ENCODE assay signal across 17 cellular contexts in genomic region chr11:134625151-134625550, GRCh38.
DNase-seq lines count a peak whose midpoint lies in the region; ATAC-seq and TF ChIP-seq lines count a peak whose summit lies in the region.
"Had no signal": no experiment of that assay in that cellular context is flagged by ENCODE, and none has a peak within 500 bp of the region (broad histone marks: within the 10 kb centered on the region; RNA-seq: fewer than 3 reads in every experiment).

No MANE protein-coding gene starts in this region.

- H3K27ac ChIP-seq in coronary artery, result no peak overlapping the region
- H3K27ac ChIP-seq: 22Rv1; A549; BLaER1 treated with 17β-estradiol and CSF1 and Interleukin-3, amounts not matched to agents 10 nM and 100 nM; C4-2B had no signal

- TF ChIP-seq CTCF in coronary artery (IDR thresholded peaks at IDR 0.05), result no peak

- no peak for ATAC-seq in HG03432 (IDR thresholded peaks at IDR 0.05; ENCODE audit: unreplicated experiment)
- ATAC-seq: A549; CD8-positive, alpha-beta T cell had no signal

- no peak overlapping the region for H3K4me3 ChIP-seq in coronary artery
- H3K4me3 ChIP-seq: A549; BLaER1 treated with 17β-estradiol and CSF1 and Interleukin-3, amounts not matched to agents 10 nM and 100 nM had no signal

- peak; percentile 2 for DNase-seq in activated effector memory CD4-positive, alpha-beta T cell treated with anti-CD3 and anti-CD28 coated beads, Interleukin-2, amount 50 U/mL, for 16 hours
- DNase-seq in activated effector memory CD4-positive, alpha-beta T cell treated with Interleukin-2 at 50 U/mL for 16 hours, result no peak
- DNase-seq in coronary artery (ENCODE audit: low spot score), result peak; percentile 7
- peak; percentile 60 for DNase-seq in mesenteric fat pad (ENCODE audit: low spot score)
- no peak for DNase-seq in NCI-H1436 treated with DMSO at 0.1 percent for 48 hours (lab: John Stamatoyannopoulos, UW)
- DNase-seq: AML-193; Caco-2; Calu3; CD4-positive, alpha-beta T cell; DMS79 treated with DMSO at 0.1 percent for 48 hours; GF-D8 had no signal

Comparison
In these comparisons a context has a peak if more than half of its experiments do, and no peak if none do; other contexts are left out.
1. DNase-seq: peak in activated effector memory CD4-positive, alpha-beta T cell treated with anti-CD3 and anti-CD28 coated beads, Interleukin-2, amount 50 U/mL, for 16 hours (single experiment), coronary artery (single experiment) and mesenteric fat pad (single experiment); none in activated effector memory CD4-positive, alpha-beta T cell treated with Interleukin-2 at 50 U/mL for 16 hours (single experiment) and NCI-H1436 treated with DMSO at 0.1 percent for 48 hours (single experiment).